In genomic region chr19:1229056-1229607, GRCh38 we compare ENCODE assay signal across 30 cellular contexts.
"Had no signal": no experiment of that assay in that cellular context is flagged by ENCODE, and none has a peak within 500 bp of the region (broad histone marks: within the 10 kb centered on the region; RNA-seq: fewer than 3 reads in every experiment).

No MANE protein-coding gene starts in this region.

- FAIRE-seq: bronchial epithelial cell, TTC549 had no signal

- H3K9me3 ChIP-seq: ascending aorta had no signal

- H3K27me3 ChIP-seq: ascending aorta, cardiac muscle cell had no signal

- ATAC-seq: activated CD8-positive, alpha-beta T cell treated with anti-CD3 and anti-CD28 coated beads for 36 hours; activated naive CD8-positive, alpha-beta T cell treated with anti-CD3 and anti-CD28 coated beads, Interleukin-2, amount 50 U/mL, for 24 hours; activated T-cell treated with anti-CD3 and anti-CD28 coated beads, Interleukin-2, amount 50 U/mL, for 4 hours; activated T-cell treated with anti-CD3 and anti-CD28 coated beads, Interleukin-2, amount 50 U/mL, for 72 hours; activated T-helper 17 cell treated with anti-CD3 and anti-CD28 coated beads, Interleukin-2, amount 50 U/mL, for 72 hours had no signal

- H3K4me3 ChIP-seq: ascending aorta, cardiac muscle cell had no signal

- DNase-seq: activated B cell treated with CpG ODN at 0.5 μM for 24 hours; activated CD4-positive, alpha-beta memory T cell treated with anti-CD3 and anti-CD28 coated beads for 36 hours; activated CD4-positive, alpha-beta T cell treated with anti-CD3 and anti-CD28 coated beads for 4 hours; activated CD4-positive, alpha-beta T cell treated with anti-CD3 and anti-CD28 coated beads, Interleukin-2, amount 10 ng/mL, durations not matched to agents 24 days and 14 days; activated CD4-positive, alpha-beta T cell treated with anti-CD3 and anti-CD28 coated beads, Interleukin-2, amount 50 U/mL, for 1 hour; activated CD4-positive, alpha-beta T cell treated with anti-CD3 and anti-CD28 coated beads, Interleukin-2, amount 50 U/mL, for 4 hours; activated CD4-positive, CD25-positive, alpha-beta regulatory T cell treated with anti-CD3 and anti-CD28 coated beads, Interleukin-2, amount 50 U/mL, for 72 hours; activated CD8-positive, alpha-beta memory T cell treated with anti-CD3 and anti-CD28 coated beads, Interleukin-2, amount 50 U/mL, for 4 hours; activated CD8-positive, alpha-beta T cell treated with anti-CD3 and anti-CD28 coated beads for 36 hours; activated effector memory CD4-positive, alpha-beta T cell treated with anti-CD3 and anti-CD28 coated beads, Interleukin-2, amount 50 U/mL, for 16 hours; activated naive CD4-positive, alpha-beta T cell treated with anti-CD3 and anti-CD28 coated beads, Interleukin-2, amount 10 ng/mL, durations not matched to agents 7 days and 5 days; activated naive CD4-positive, alpha-beta T cell treated with Interleukin-2 at 50 U/mL for 16 hours; activated naive CD8-positive, alpha-beta T cell treated with anti-CD3 and anti-CD28 coated beads, Interleukin-2, amount 10 ng/mL, durations not matched to agents 7 days and 5 days; activated naive CD8-positive, alpha-beta T cell treated with anti-CD3 and anti-CD28 coated beads, Interleukin-2, amount 50 U/mL, for 24 hours; activated T-cell treated with anti-CD3 and anti-CD28 coated beads for 4 hours; activated T-cell treated with anti-CD3 and anti-CD28 coated beads, Interleukin-2, amount 50 U/mL, for 1 hour; activated T-cell treated with anti-CD3 and anti-CD28 coated beads, Interleukin-2, amount 50 U/mL, for 4 hours; activated T-cell treated with anti-CD3 and anti-CD28 coated beads, Interleukin-2, amount 50 U/mL, for 72 hours; amygdala; anterior cingulate cortex; cerebellar nuclear complex; T-helper 1 cell; T-helper 2 cell; T-helper 9 cell had no signal

- H3K27ac ChIP-seq: ascending aorta, VCaP had no signal
